2 cellular contexts compared by ENCODE assay signal in the genomic region with DNA sequence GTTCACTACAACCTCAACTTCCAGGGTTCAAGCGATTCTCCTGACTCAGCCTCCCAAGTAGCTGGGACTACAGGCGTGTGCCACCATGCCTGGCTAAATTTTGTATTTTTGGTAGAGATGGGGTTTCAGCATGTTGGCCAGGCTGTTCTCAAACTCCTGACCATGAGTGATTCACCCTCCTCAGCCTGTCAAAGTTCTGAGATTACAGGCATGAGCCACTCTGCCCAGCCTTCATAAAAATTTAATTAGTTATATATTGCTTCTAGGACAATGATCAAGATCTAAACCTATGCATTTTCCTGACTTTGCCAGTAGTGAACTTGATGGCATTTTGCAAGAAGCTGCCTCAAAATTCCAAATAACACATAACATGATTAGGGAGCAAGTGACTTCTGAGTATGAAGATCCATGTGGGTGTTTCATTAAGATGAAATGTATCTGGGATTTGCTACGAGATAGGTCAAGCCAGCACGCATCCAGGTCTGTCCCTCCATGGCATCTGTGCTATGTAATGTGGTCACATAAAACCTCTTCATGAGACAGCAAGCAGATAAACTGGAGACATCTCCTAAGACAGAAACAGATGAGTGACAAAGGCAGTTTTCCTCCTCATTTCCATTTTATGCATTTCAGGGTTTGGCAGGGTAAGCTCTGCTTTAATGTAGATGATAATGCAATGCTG.
TF ChIP-seq lines count a peak whose summit lies in the region.

No MANE protein-coding gene starts in this region.

TF ChIP-seq in IMR-90, 13 proteins besides CTCF, POLR2A, EP300 and RAD21:
- no peak for TF ChIP-seq RCOR1 (IDR thresholded peaks at IDR 0.05; ENCODE audit: insufficient replicate concordance, low read length)
- no peak for TF ChIP-seq CHD1 (IDR thresholded peaks at IDR 0.05; ENCODE audit: low read depth, low read length)
- TF ChIP-seq, protein P1, sequence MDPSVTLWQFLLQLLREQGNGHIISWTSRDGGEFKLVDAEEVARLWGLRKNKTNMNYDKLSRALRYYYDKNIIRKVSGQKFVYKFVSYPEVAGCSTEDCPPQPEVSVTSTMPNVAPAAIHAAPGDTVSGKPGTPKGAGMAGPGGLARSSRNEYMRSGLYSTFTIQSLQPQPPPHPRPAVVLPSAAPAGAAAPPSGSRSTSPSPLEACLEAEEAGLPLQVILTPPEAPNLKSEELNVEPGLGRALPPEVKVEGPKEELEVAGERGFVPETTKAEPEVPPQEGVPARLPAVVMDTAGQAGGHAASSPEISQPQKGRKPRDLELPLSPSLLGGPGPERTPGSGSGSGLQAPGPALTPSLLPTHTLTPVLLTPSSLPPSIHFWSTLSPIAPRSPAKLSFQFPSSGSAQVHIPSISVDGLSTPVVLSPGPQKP (IDR thresholded peaks at IDR 0.05; ENCODE audit: borderline replicate concordance, low read depth, low read length) = no peak
- no peak for TF ChIP-seq RFX5 (IDR thresholded peaks at IDR 0.05; ENCODE audit: low read depth, low read length)
- no peak for TF ChIP-seq FOS (IDR thresholded peaks at IDR 0.05; ENCODE audit: low read depth, low read length)
- no peak for TF ChIP-seq MAZ (IDR thresholded peaks at IDR 0.05; ENCODE audit: borderline replicate concordance, low read depth, low read length)
- no peak for TF ChIP-seq MXI1 (IDR thresholded peaks at IDR 0.05; ENCODE audit: borderline replicate concordance, low read depth, low read length)
- TF ChIP-seq SMC3 (IDR thresholded peaks at IDR 0.05; ENCODE audit: low read depth, low read length) = no peak
- TF ChIP-seq NFE2L2 (IDR thresholded peaks at IDR 0.05; ENCODE audit: low read depth, low read length) = no peak
- no peak for TF ChIP-seq BHLHE40 (IDR thresholded peaks at IDR 0.05; ENCODE audit: low read depth, low read length)

TF ChIP-seq in endothelial cell of umbilical vein, 7 proteins besides CTCF, POLR2A, EP300 and RAD21:
- TF ChIP-seq FOS (IDR thresholded peaks at IDR 0.05; ENCODE audit: borderline replicate concordance, insufficient read depth, low read length) = no peak
- TF ChIP-seq EZH2 (IDR thresholded peaks at IDR 0.05; ENCODE audit: borderline replicate concordance, low read depth, low read length, severe bottlenecking) = no peak
- TF ChIP-seq, protein P2, sequence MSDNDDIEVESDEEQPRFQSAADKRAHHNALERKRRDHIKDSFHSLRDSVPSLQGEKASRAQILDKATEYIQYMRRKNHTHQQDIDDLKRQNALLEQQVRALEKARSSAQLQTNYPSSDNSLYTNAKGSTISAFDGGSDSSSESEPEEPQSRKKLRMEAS (IDR thresholded peaks at IDR 0.05; ENCODE audit: insufficient read depth, insufficient read length) = no peak
- no peak for TF ChIP-seq JUN (IDR thresholded peaks at IDR 0.05; ENCODE audit: borderline replicate concordance, insufficient read depth, insufficient read length, low read depth)
- no peak for TF ChIP-seq GATA2 (IDR thresholded peaks at IDR 0.05; ENCODE audit: insufficient read depth, insufficient read length, low read depth, low read length)
- TF ChIP-seq POLR2AphosphoS5 (IDR thresholded peaks at IDR 0.05; ENCODE audit: insufficient read depth, low read depth, low read length) = no peak
- TF ChIP-seq MYC (IDR thresholded peaks at IDR 0.05; ENCODE audit: low read depth, low read length) = no peak
